ENCODE assay signal across 35 cellular contexts in the genomic region with DNA sequence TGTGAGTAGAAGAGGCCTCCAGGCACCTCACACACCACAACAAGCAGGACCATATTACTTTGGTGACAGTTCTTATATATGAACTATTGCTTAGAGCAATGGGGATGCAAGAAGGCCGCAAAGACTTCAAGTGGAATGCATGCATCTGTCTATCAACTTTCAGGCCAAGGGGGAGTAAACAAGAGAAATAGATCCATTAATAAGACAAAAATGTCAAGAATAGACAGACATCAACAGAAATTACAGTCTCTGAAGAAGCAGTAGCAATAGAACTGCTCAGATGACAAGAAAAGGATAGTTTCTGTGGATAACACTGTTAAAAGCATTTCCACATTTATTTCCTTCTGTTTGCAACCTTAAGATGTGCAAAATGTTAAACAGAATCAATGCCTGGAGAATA.
"Had no signal": no experiment of that assay in that cellular context is flagged by ENCODE, and none has a peak within 500 bp of the region (broad histone marks: within the 10 kb centered on the region; RNA-seq: fewer than 3 reads in every experiment).

No MANE protein-coding gene starts in this region.

- H3K27me3 ChIP-seq: MG63 had no signal

- DNase-seq: Karpas-422, Kasumi-1, MG63, MM.1S, MV-4-11, NCI-H1048, NCI-H1092, NCI-H1092 treated with DMSO at 0.1 percent for 48 hours, NCI-H1105, NCI-H1105 treated with DMSO at 0.1 percent for 48 hours, NCI-H1417, NCI-H1417 treated with DMSO at 0.1 percent for 48 hours, NCI-H1436, NCI-H1436 treated with DMSO at 0.1 percent for 48 hours, NCI-H146, NCI-H1694, NCI-H1694 treated with DMSO at 0.1 percent for 48 hours, NCI-H187, NCI-H187 treated with DMSO at 0.1 percent for 48 hours, NCI-H1930, NCI-H2029, NCI-H2029 treated with DMSO at 0.1 percent for 48 hours, NCI-H2081, NCI-H2081 treated with DMSO at 0.1 percent for 48 hours, NCI-H2107, NCI-H2171, NCI-H2171 treated with DMSO at 0.1 percent for 48 hours, NCI-H2227 treated with DMSO at 0.1 percent for 48 hours, NCI-H226, NCI-H345, NCI-H446, NCI-H446 treated with DMSO at 0.1 percent for 48 hours, NCI-H510A, NCI-H510A treated with DMSO at 0.1 percent for 48 hours, NCI-H524 had no signal

- H3K36me3 ChIP-seq: MG63 had no signal

- H3K4me3 ChIP-seq: MG63 had no signal
